Comparison of ENCODE assay signal across 9 cellular contexts in genomic region chr9:95268681-95269080, GRCh38. TPM values are rescaled to one million over a fixed set of nuclear protein-coding genes. Genes with fewer than 3 reads are reported as not detected.
DNase-seq lines count a peak whose midpoint lies in the region; ATAC-seq and TF ChIP-seq lines count a peak whose summit lies in the region.
"Had no signal": no experiment of that assay in that cellular context is flagged by ENCODE, and none has a peak within 500 bp of the region (broad histone marks: within the 10 kb centered on the region; RNA-seq: fewer than 3 reads in every experiment).

No MANE protein-coding gene starts in this region.

- no peak for TF ChIP-seq EP300 in gastroesophageal sphincter (IDR thresholded peaks at IDR 0.05)

- no peak overlapping the region for H3K27ac ChIP-seq in Karpas-422 (ENCODE audit: low read length)
- no peak overlapping the region for H3K27ac ChIP-seq in RWPE1
- H3K27ac ChIP-seq in gastroesophageal sphincter, result no peak overlapping the region
- H3K27ac ChIP-seq: upper lobe of left lung had no signal

- H3K9ac ChIP-seq in Karpas-422 (ENCODE audit: low read length), result no peak overlapping the region

- H3K4me3 ChIP-seq in Karpas-422 (ENCODE audit: low read length), result no peak overlapping the region
- no peak overlapping the region for H3K4me3 ChIP-seq in gastroesophageal sphincter
- H3K4me3 ChIP-seq: upper lobe of left lung had no signal

- peak; percentile 76 for ATAC-seq in gastroesophageal sphincter
- no peak for ATAC-seq in HG03039 (IDR thresholded peaks at IDR 0.05; ENCODE audit: unreplicated experiment)
- ATAC-seq in HG03097 (IDR thresholded peaks at IDR 0.05; ENCODE audit: low FRiP score, unreplicated experiment), result no peak

- CTCF ChIA-PET in RWPE1 (lab: Yijun Ruan, JAX), result interaction anchor here (0.6 to 1.0 kb wide), 6 partner anchors 108 to 1912 kb away, joined by 3 to 4 read pairs (median 3); no protein-coding TSS in a partner anchor

- 0 out of 2 replicates have a peak, but pooled peaks cover 4% of the 10 kb centered on the region for H3K27me3 ChIP-seq in Karpas-422 (ENCODE audit: low read length)
- H3K27me3 ChIP-seq in gastroesophageal sphincter, result no peaks in the 10 kb centered on the region
- H3K27me3 ChIP-seq: upper lobe of left lung had no signal

- no peaks in the 10 kb centered on the region for H3K9me2 ChIP-seq in Karpas-422 (replicated peaks; ENCODE audit: insufficient read depth, low read length)

- WGBS in gastroesophageal sphincter (ENCODE audit: low coverage in 1 of 2), 2 donors, result 12 to 29% methylated on average over 2 of the region's 2 CpGs

- peaks cover 18% of the 10 kb centered on the region for H3K4me1 ChIP-seq in Karpas-422 (ENCODE audit: low read length)
- H3K4me1 ChIP-seq in gastroesophageal sphincter, result peaks cover 0 to 26% (median 2%) of the 10 kb centered on the region in 3 donors

- H3K79me2 ChIP-seq in Karpas-422 (ENCODE audit: low read length), result no peaks in the 10 kb centered on the region

- TF ChIP-seq POLR2A in gastroesophageal sphincter (IDR thresholded peaks at IDR 0.05), result no peak

- H3K9me3 ChIP-seq in Karpas-422 (ENCODE audit: low read length) (no peaks in the 10 kb centered on the region), gastroesophageal sphincter (no peaks in the 10 kb centered on the region)
- H3K9me3 ChIP-seq: upper lobe of left lung had no signal

- TF ChIP-seq CTCF in RWPE1 (conservative IDR thresholded peaks at IDR 0.05; ENCODE audit: low read depth) (peak; percentile 41; the same call in 1 of the 2 replicates), gastroesophageal sphincter (IDR thresholded peaks at IDR 0.05) (peak in 3 of 4 experiments; percentile 47 to 66 (median 48))

- no peak overlapping the region for H2AFZ ChIP-seq in Karpas-422 (ENCODE audit: low read length)

- H3K4me2 ChIP-seq in Karpas-422 (ENCODE audit: low read depth, low read length, poor library complexity, severe bottlenecking), result no peak overlapping the region

- peaks cover 54% of the 10 kb centered on the region for H4K20me1 ChIP-seq in Karpas-422 (ENCODE audit: insufficient read depth, low read depth, low read length)

- peak; percentile 44 for DNase-seq in DMS79 (lab: John Stamatoyannopoulos, UW)
- DNase-seq in Karpas-422, result peak; percentile 61
- DNase-seq in RWPE1 (ENCODE audit: low spot score), result no peak
- DNase-seq in stromal cell of bone marrow (ENCODE audit: low read depth), result peak; percentile 18
- DNase-seq in T-helper 9 cell, result no peak
- DNase-seq: upper lobe of left lung had no signal

- POLR2A ChIA-PET in RWPE1 (lab: Yijun Ruan, JAX; ENCODE audit: low non-redundant PET), result no interaction called here

- no peaks in the 10 kb centered on the region for H3K36me3 ChIP-seq in Karpas-422 (ENCODE audit: insufficient read depth, low read length)
- H3K36me3 ChIP-seq in gastroesophageal sphincter, result no peaks in the 10 kb centered on the region
- H3K36me3 ChIP-seq: upper lobe of left lung had no signal

RNA-seq across cellular contexts. Expression of gene FANCC, which starts 48.8 kb away (rescaled TPM):
- 3.1 and 14.0 TPM in 2 replicates for total RNA-seq in Karpas-422 (2014; rRNA removed; shearing (Covaris generic); ENCODE audit: low replicate concordance)
- 1 to 10 TPM; 4.9 to 9.4 (median 7.4) TPM for total RNA-seq in gastroesophageal sphincter

Comparison
In these comparisons a context has a peak if more than half of its experiments do, and no peak if none do; other contexts are left out.
1. DNase-seq: peak in DMS79 (single experiment), Karpas-422 (single experiment) and stromal cell of bone marrow (single experiment); none in RWPE1 (single experiment) and T-helper 9 cell (single experiment).